Comparison of ENCODE assay signal across 16 cellular contexts in the genomic region with DNA sequence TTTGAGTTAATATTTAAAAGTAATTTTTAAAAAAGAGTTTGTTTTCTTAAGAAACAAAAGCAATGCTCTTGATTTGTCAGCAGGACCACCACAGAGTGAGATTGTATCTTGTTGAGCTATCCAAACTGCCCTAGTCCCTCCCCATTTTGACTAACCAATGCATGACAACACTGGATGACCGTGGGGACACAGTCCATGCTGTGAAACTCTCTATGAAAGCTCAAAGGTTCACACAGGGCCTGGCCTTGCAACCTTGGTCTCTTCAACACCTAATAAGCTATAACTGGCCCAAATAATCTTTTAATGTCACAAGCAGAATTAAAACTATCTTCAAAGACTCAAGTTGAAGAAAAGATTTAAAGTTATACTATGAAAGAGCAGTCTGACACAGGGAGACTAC. TPM values are rescaled to one million over a fixed set of nuclear protein-coding genes. Genes with fewer than 3 reads are reported as not detected.
"Had no signal": no experiment of that assay in that cellular context is flagged by ENCODE, and none has a peak within 500 bp of the region (broad histone marks: within the 10 kb centered on the region; RNA-seq: fewer than 3 reads in every experiment).

No MANE protein-coding gene starts in this region.

- H3K36me3 ChIP-seq: ovary had no signal

- DNase-seq: activated B cell treated with CpG ODN at 0.5 μM for 24 hours; activated CD4-positive, alpha-beta T cell treated with anti-CD3 and anti-CD28 coated beads, Interleukin-2, amount 10 ng/mL, durations not matched to agents 7 days and 5 days; activated gamma-delta T cell treated with Interleukin-2 at 50 U/mL for 16 hours; activated T-cell treated with anti-CD3 and anti-CD28 coated beads, Interleukin-2, amount 50 U/mL, for 72 hours; body of pancreas; dermis blood vessel endothelial cell; effector memory CD4-positive, alpha-beta T cell; lower lobe of right lung; ovary; sigmoid colon; spleen; stimulated activated naive B cell treated with anti-CD40 and anti-IgM and Interleukin-4, amounts not matched to agents 10 μg/mL and 1 μg/mL and 100 μg/mL, for 72 hours; upper lobe of right lung had no signal

- H3K27me3 Mint-ChIP-seq: activated B cell treated with CpG ODN at 0.5 μM for 24 hours; activated CD4-positive, alpha-beta T cell treated with anti-CD3 and anti-CD28 coated beads, Interleukin-2, amount 10 ng/mL, durations not matched to agents 7 days and 5 days; stimulated activated naive B cell treated with anti-CD40 and anti-IgM and Interleukin-4, amounts not matched to agents 10 μg/mL and 1 μg/mL and 100 μg/mL, for 72 hours had no signal

- H3K9me3 ChIP-seq: body of pancreas, lower lobe of right lung, ovary, sigmoid colon, spleen, upper lobe of right lung had no signal

- H3K4me1 Mint-ChIP-seq: activated B cell treated with CpG ODN at 0.5 μM for 24 hours; stimulated activated naive B cell treated with anti-CD40 and anti-IgM and Interleukin-4, amounts not matched to agents 10 μg/mL and 1 μg/mL and 100 μg/mL, for 72 hours had no signal

- H3K4me1 ChIP-seq: body of pancreas, lower lobe of right lung, sigmoid colon, upper lobe of right lung had no signal

- H3K9me3 Mint-ChIP-seq: activated B cell treated with CpG ODN at 0.5 μM for 24 hours; activated CD4-positive, alpha-beta T cell treated with anti-CD3 and anti-CD28 coated beads, Interleukin-2, amount 10 ng/mL, durations not matched to agents 7 days and 5 days; activated T-cell treated with anti-CD3 and anti-CD28 coated beads, Interleukin-2, amount 50 U/mL, for 72 hours; stimulated activated naive B cell treated with anti-CD40 and anti-IgM and Interleukin-4, amounts not matched to agents 10 μg/mL and 1 μg/mL and 100 μg/mL, for 72 hours; T-helper 2 cell treated with Interferon-gamma antibody and Interleukin-4, amounts not matched to agents 5 μg/mL and 100 μg/mL, for 36 hours had no signal

- H3K27ac Mint-ChIP-seq: activated B cell treated with CpG ODN at 0.5 μM for 24 hours; activated CD4-positive, alpha-beta T cell treated with anti-CD3 and anti-CD28 coated beads, Interleukin-2, amount 10 ng/mL, durations not matched to agents 7 days and 5 days; activated T-cell treated with anti-CD3 and anti-CD28 coated beads, Interleukin-2, amount 50 U/mL, for 72 hours; stimulated activated naive B cell treated with anti-CD40 and anti-IgM and Interleukin-4, amounts not matched to agents 10 μg/mL and 1 μg/mL and 100 μg/mL, for 72 hours; T-helper 2 cell treated with Interferon-gamma antibody and Interleukin-4, amounts not matched to agents 5 μg/mL and 100 μg/mL, for 36 hours had no signal

- H3K27ac ChIP-seq: body of pancreas, lower lobe of right lung, ovary, sigmoid colon, spleen, upper lobe of right lung had no signal

- H3K4me3 Mint-ChIP-seq: activated B cell treated with CpG ODN at 0.5 μM for 24 hours; activated CD4-positive, alpha-beta T cell treated with anti-CD3 and anti-CD28 coated beads, Interleukin-2, amount 10 ng/mL, durations not matched to agents 7 days and 5 days; activated T-cell treated with anti-CD3 and anti-CD28 coated beads, Interleukin-2, amount 50 U/mL, for 72 hours; stimulated activated naive B cell treated with anti-CD40 and anti-IgM and Interleukin-4, amounts not matched to agents 10 μg/mL and 1 μg/mL and 100 μg/mL, for 72 hours; T-helper 2 cell treated with Interferon-gamma antibody and Interleukin-4, amounts not matched to agents 5 μg/mL and 100 μg/mL, for 36 hours had no signal

- H3K27me3 ChIP-seq: body of pancreas, ovary, sigmoid colon, spleen, upper lobe of right lung had no signal

- H3K4me3 ChIP-seq: body of pancreas, lower lobe of right lung, ovary, sigmoid colon, spleen, upper lobe of right lung had no signal

RNA-seq across cellular contexts. Expression of gene DNAI7, which starts 13.6 kb away (rescaled TPM):
- total RNA-seq: activated CD4-positive, alpha-beta T cell treated with anti-CD3 and anti-CD28 coated beads, Interleukin-2, amount 10 ng/mL, durations not matched to agents 7 days and 5 days; dermis blood vessel endothelial cell; fibroblast of villous mesenchyme; pulmonary artery endothelial cell had no signal
